In genomic region chr1:244954358-244954757, GRCh38 we compare ENCODE assay signal across 21 cellular contexts.
"Had no signal": no experiment of that assay in that cellular context is flagged by ENCODE, and none has a peak within 500 bp of the region (broad histone marks: within the 10 kb centered on the region; RNA-seq: fewer than 3 reads in every experiment).

No MANE protein-coding gene starts in this region.

- H3K9ac ChIP-seq: parathyroid adenoma had no signal

- FAIRE-seq: endometrium, frontal cortex had no signal

- H3K36me3 Mint-ChIP-seq: memory B cell; naive thymus-derived CD8-positive, alpha-beta T cell had no signal

- H3K36me3 ChIP-seq: tibial nerve, uterus had no signal

- H2AFZ ChIP-seq: parathyroid adenoma had no signal

- H3K27ac Mint-ChIP-seq: activated CD4-positive, alpha-beta memory T cell treated with anti-CD3 and anti-CD28 coated beads, Interleukin-2, amount 10 ng/mL, durations not matched to agents 7 days and 5 days; activated naive CD4-positive, alpha-beta T cell treated with anti-CD3 and anti-CD28 coated beads for 36 hours; activated T-helper 2 cell treated with anti-CD3 and anti-CD28 coated beads, Interferon-gamma antibody, Interleukin-2, Interleukin-4, amounts not matched to agents 10 μg/mL and 5 μg/mL and 100 μg/mL, durations not matched to agents 14 hours and 24 hours and 36 hours; memory B cell; naive thymus-derived CD8-positive, alpha-beta T cell had no signal

- ATAC-seq: mucosa of descending colon; naive thymus-derived CD8-positive, alpha-beta T cell; stimulated activated naive CD8-positive, alpha-beta T cell treated with anti-CD3 and anti-CD28 coated beads, Interleukin-15, Interleukin-2, amounts not matched to agents 100 U/mL and 50 U/mL, for 24 hours had no signal

- H3K9me3 Mint-ChIP-seq: activated CD4-positive, alpha-beta memory T cell treated with anti-CD3 and anti-CD28 coated beads, Interleukin-2, amount 10 ng/mL, durations not matched to agents 7 days and 5 days; activated naive CD4-positive, alpha-beta T cell treated with anti-CD3 and anti-CD28 coated beads for 36 hours; activated T-helper 2 cell treated with anti-CD3 and anti-CD28 coated beads, Interferon-gamma antibody, Interleukin-2, Interleukin-4, amounts not matched to agents 10 μg/mL and 5 μg/mL and 100 μg/mL, durations not matched to agents 14 hours and 24 hours and 36 hours; memory B cell; naive thymus-derived CD8-positive, alpha-beta T cell had no signal

- H3K4me1 Mint-ChIP-seq: activated CD4-positive, alpha-beta memory T cell treated with anti-CD3 and anti-CD28 coated beads, Interleukin-2, amount 10 ng/mL, durations not matched to agents 7 days and 5 days had no signal

- H3K27me3 ChIP-seq: tibial nerve, uterus had no signal

- H3K79me2 ChIP-seq: parathyroid adenoma had no signal

- H3K27ac ChIP-seq: parathyroid adenoma, tibial nerve, uterus had no signal

- DNase-seq: activated CD4-positive, alpha-beta memory T cell treated with anti-CD3 and anti-CD28 coated beads, Interleukin-2, amount 10 ng/mL, durations not matched to agents 7 days and 5 days; activated naive CD4-positive, alpha-beta T cell treated with anti-CD3 and anti-CD28 coated beads for 36 hours; activated T-cell treated with anti-CD3 and anti-CD28 coated beads, Interleukin-2, amount 50 U/mL, for 1 hour; cerebellar nuclear complex; cortex of kidney; head of caudate nucleus; kidney glomerular epithelial cell; mucosa of descending colon; naive thymus-derived CD8-positive, alpha-beta T cell; stimulated activated CD4-positive, alpha-beta T cell treated with anti-CD3 and anti-CD28 coated beads, Interleukin-12 subunit alpha, Interleukin-12 subunit beta, amount 100 ng/mL, for 4 hours; stimulated activated CD4-positive, alpha-beta T cell treated with anti-CD3 and anti-CD28 coated beads, Interleukin-1b, Interleukin-23, amount 100 ng/mL, for 48 hours; stimulated activated naive CD8-positive, alpha-beta T cell treated with anti-CD3 and anti-CD28 coated beads, Interleukin-15, Interleukin-2, amounts not matched to agents 100 U/mL and 50 U/mL, for 24 hours; SW 1271; T-helper 2 cell; uterus had no signal

- H3K4me3 Mint-ChIP-seq: activated CD4-positive, alpha-beta memory T cell treated with anti-CD3 and anti-CD28 coated beads, Interleukin-2, amount 10 ng/mL, durations not matched to agents 7 days and 5 days; activated naive CD4-positive, alpha-beta T cell treated with anti-CD3 and anti-CD28 coated beads for 36 hours; memory B cell; naive thymus-derived CD8-positive, alpha-beta T cell had no signal

- H3K9me3 ChIP-seq: mucosa of descending colon, tibial nerve, uterus had no signal

- H3K27me3 Mint-ChIP-seq: memory B cell had no signal

- H3K4me1 ChIP-seq: parathyroid adenoma, tibial nerve, uterus had no signal

- H3K4me3 ChIP-seq: mucosa of descending colon, tibial nerve, uterus had no signal
